ENCODE assay signal across 10 cellular contexts in the genomic region with DNA sequence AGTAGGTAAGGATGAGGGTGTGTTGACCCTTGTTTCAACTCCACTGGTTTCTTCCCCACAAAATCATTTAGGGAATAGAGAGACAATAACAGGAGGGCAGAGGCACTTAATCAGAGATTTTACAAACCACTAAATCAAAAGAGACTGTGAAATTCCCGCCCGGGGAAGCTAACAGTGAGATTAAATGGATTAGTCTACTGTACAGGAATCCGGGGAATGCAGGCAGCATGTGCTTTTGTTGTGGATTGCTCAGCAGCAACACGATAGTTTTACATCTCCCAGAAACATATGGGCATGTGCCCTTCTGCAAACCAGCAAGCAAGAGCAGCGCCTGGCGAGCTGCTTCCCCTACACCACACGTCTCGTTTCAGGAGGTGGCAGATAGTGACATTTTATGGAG.
A peak's percentile ranks its signal among the peaks of the same experiment; 100 is the strongest.
DNase-seq lines count a peak whose midpoint lies in the region; ATAC-seq and TF ChIP-seq lines count a peak whose summit lies in the region.
"Had no signal": no experiment of that assay in that cellular context is flagged by ENCODE, and none has a peak within 500 bp of the region (broad histone marks: within the 10 kb centered on the region; RNA-seq: fewer than 3 reads in every experiment).

No MANE protein-coding gene starts in this region.

- H3K4me1 Mint-ChIP-seq in mesothelial cell of epicardium, result peaks cover 18% of the 10 kb centered on the region
- H3K4me1 Mint-ChIP-seq: immature natural killer cell had no signal

- peak; percentile 57 for DNase-seq in D341Med (ENCODE audit: low spot score)
- peak; percentile 15 for DNase-seq in NCI-H2171 (lab: John Stamatoyannopoulos, UW)
- peak; percentile 14 for DNase-seq in cerebellum (ENCODE audit: low spot score)
- DNase-seq in mesothelial cell of epicardium (ENCODE audit: low spot score in 2 of 2, unreplicated experiment in 2 of 2), result peak; percentile 30 to 63
- no peak for DNase-seq in NCI-H510A treated with DMSO at 0.1 percent for 48 hours (lab: John Stamatoyannopoulos, UW)
- no peak for DNase-seq in nucleus accumbens (lab: John Stamatoyannopoulos, UW)
- DNase-seq in NCI-H2081 treated with DMSO at 0.1 percent for 48 hours (lab: John Stamatoyannopoulos, UW), result no peak
- DNase-seq: colonic mucosa, immature natural killer cell had no signal

- no peaks in the 10 kb centered on the region for H3K36me3 Mint-ChIP-seq in mesothelial cell of epicardium

- no peak overlapping the region for H3K4me3 Mint-ChIP-seq in mesothelial cell of epicardium
- H3K4me3 Mint-ChIP-seq: immature natural killer cell had no signal

- peaks cover 8% of the 10 kb centered on the region for H3K9me3 Mint-ChIP-seq in mesothelial cell of epicardium

- no peak overlapping the region for H3K27ac Mint-ChIP-seq in mesothelial cell of epicardium
- H3K27ac Mint-ChIP-seq: immature natural killer cell had no signal

- no peak for ATAC-seq in GM19395 (IDR thresholded peaks at IDR 0.05; ENCODE audit: unreplicated experiment)

- H3K27me3 Mint-ChIP-seq in mesothelial cell of epicardium (ENCODE audit: low read depth), result peaks cover 2% of the 10 kb centered on the region

- TF ChIP-seq CTCF in mesothelial cell of epicardium (IDR thresholded peaks at IDR 0.05; ENCODE audit: unreplicated experiment), result no peak

Comparison
In these comparisons a context has a peak if more than half of its experiments do, and no peak if none do; other contexts are left out.
1. DNase-seq: peak in D341Med (single experiment), NCI-H2171 (single experiment), cerebellum (single experiment) and mesothelial cell of epicardium (2 of 2); none in NCI-H510A treated with DMSO at 0.1 percent for 48 hours (single experiment), nucleus accumbens (0 of 56) and NCI-H2081 treated with DMSO at 0.1 percent for 48 hours (single experiment).